ENCODE assay signal across 10 cellular contexts in the genomic region with DNA sequence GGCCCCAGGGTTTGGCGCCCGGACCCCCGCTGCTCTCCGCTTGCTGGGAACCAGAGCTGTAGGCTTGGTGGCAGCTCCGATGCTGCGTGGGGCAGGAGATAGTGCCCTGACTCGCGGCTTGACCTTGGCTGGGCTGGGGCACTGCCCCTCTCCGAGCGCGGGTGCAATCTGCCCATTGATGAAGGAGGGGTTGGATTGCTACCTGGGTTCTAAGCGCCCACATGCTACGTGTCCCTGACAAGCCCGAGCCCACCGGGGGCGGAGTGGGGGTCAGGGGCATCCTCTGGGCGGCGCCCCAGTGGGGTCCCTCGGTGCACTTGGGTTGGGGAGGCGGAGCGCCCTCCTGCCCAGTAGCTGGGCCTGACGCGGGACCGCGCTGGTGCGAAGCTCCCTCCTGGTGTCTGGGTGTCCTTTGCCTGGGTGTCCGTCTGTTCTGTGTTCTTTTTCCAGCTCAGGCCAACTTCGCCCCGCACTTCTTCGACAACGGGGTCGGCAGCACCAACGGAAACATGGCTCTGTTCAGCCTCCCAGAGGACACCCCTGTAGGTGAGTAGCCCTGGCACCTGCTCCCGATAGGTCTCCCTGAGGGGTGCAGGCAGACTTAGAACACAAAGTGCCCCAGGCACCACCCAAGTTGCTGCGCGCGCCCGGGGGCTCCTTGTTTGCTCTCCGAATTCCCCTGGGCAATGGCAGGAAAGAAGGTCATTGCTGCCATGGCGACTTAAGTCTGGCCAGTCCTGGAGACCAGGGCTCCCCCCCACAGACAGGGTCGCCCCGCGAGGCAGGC. TPM values are rescaled to one million over a fixed set of nuclear protein-coding genes. Genes with fewer than 3 reads are reported as not detected.
A peak's percentile ranks its signal among the peaks of the same experiment; 100 is the strongest.
DNase-seq lines count a peak whose midpoint lies in the region; ATAC-seq and TF ChIP-seq lines count a peak whose summit lies in the region.
"Had no signal": no experiment of that assay in that cellular context is flagged by ENCODE, and none has a peak within 500 bp of the region (broad histone marks: within the 10 kb centered on the region; RNA-seq: fewer than 3 reads in every experiment).

No MANE protein-coding gene starts in this region.

- no peak for DNase-seq in activated T-cell treated with anti-CD3 and anti-CD28 coated beads, Interleukin-2, amount 50 U/mL, for 4 hours
- DNase-seq in activated T-cell treated with anti-CD3 and anti-CD28 coated beads, Interleukin-2, amount 50 U/mL, for 48 hours, result no peak
- DNase-seq in WTC11 (ENCODE audit: low spot score), result no peak
- DNase-seq in kidney epithelial cell (ENCODE audit: low read depth), result no peak
- no peak for DNase-seq in NCI-H1436 (lab: John Stamatoyannopoulos, UW)
- DNase-seq in NK-92 (lab: John Stamatoyannopoulos, UW; ENCODE audit: unreplicated experiment), result no peak

- H3K9me3 ChIP-seq in subcutaneous abdominal adipose tissue (ENCODE audit: control insufficient read depth in 5 of 5, low read length in 5 of 5), result no peaks in the 10 kb centered on the region

- CTCF ChIA-PET in WTC11 (lab: Charles Lee), result interaction anchor here (1.5 to 3.1 kb wide), 4 partner anchors 8 to 47 kb away, joined by 5 to 19 read pairs (median 8); no protein-coding TSS in a partner anchor

- peaks cover 20% of the 10 kb centered on the region for H3K4me1 Mint-ChIP-seq in activated T-cell treated with anti-CD3 and anti-CD28 coated beads, Interleukin-2, amount 50 U/mL, for 4 hours (ENCODE audit: low read depth)
- H3K4me1 Mint-ChIP-seq in WTC11, result peaks cover 9% of the 10 kb centered on the region; the same call in 1 of the 2 replicates

- ATAC-seq in activated T-cell treated with anti-CD3 and anti-CD28 coated beads, Interleukin-2, amount 50 U/mL, for 4 hours, result peak in 1 of 2 donors; percentile 23
- no peak for ATAC-seq in WTC11
- ATAC-seq in GM21367 (IDR thresholded peaks at IDR 0.05; ENCODE audit: unreplicated experiment), result no peak

- no peak overlapping the region for H3K9ac ChIP-seq in subcutaneous abdominal adipose tissue (ENCODE audit: low read length in 5 of 5)

- no peaks in the 10 kb centered on the region for H3K36me3 Mint-ChIP-seq in activated T-cell treated with anti-CD3 and anti-CD28 coated beads, Interleukin-2, amount 50 U/mL, for 4 hours (ENCODE audit: insufficient read depth)
- H3K36me3 Mint-ChIP-seq in WTC11, result no peaks in the 10 kb centered on the region

- H3K27ac ChIP-seq in subcutaneous abdominal adipose tissue (ENCODE audit: low read depth, low read length), result no peak overlapping the region

- H3K4me3 Mint-ChIP-seq in activated T-cell treated with anti-CD3 and anti-CD28 coated beads, Interleukin-2, amount 50 U/mL, for 4 hours, result peak overlapping the region; percentile 56
- peak overlapping the region; percentile 68 for H3K4me3 Mint-ChIP-seq in WTC11

- H3K27me3 ChIP-seq in kidney epithelial cell (ENCODE audit: control insufficient read depth, insufficient read depth, low read length) (peaks cover 29% of the 10 kb centered on the region), subcutaneous abdominal adipose tissue (ENCODE audit: control insufficient read depth in 5 of 5, insufficient read depth in 4 of 5, low read length in 5 of 5) (peaks cover 26 to 54% (median 47%) of the 10 kb centered on the region in 5 donors)

- peaks cover 0 to 23% (median 12%) of the 10 kb centered on the region in 5 donors for H3K4me1 ChIP-seq in subcutaneous abdominal adipose tissue (ENCODE audit: control insufficient read depth in 5 of 5, insufficient read depth in 5 of 5, low read length in 5 of 5)

- no peak for TF ChIP-seq CTCF in WTC11 (IDR thresholded peaks at IDR 0.05)
- TF ChIP-seq CTCF in kidney epithelial cell (IDR thresholded peaks at IDR 0.05; ENCODE audit: insufficient read depth, low read length, poor library complexity, severe bottlenecking), result no peak

- peaks cover 34% of the 10 kb centered on the region for H3K27me3 Mint-ChIP-seq in activated T-cell treated with anti-CD3 and anti-CD28 coated beads, Interleukin-2, amount 50 U/mL, for 4 hours (ENCODE audit: low read depth)
- H3K27me3 Mint-ChIP-seq in WTC11 (ENCODE audit: low read depth), result peaks cover 57% of the 10 kb centered on the region

- H3K36me3 ChIP-seq in kidney epithelial cell (ENCODE audit: control insufficient read depth, insufficient read depth, low read length), result no peaks in the 10 kb centered on the region
- no peaks in the 10 kb centered on the region for H3K36me3 ChIP-seq in subcutaneous abdominal adipose tissue (ENCODE audit: control insufficient read depth in 5 of 5, insufficient read depth in 5 of 5, low read length in 5 of 5)

- H3K9me3 Mint-ChIP-seq in activated T-cell treated with anti-CD3 and anti-CD28 coated beads, Interleukin-2, amount 50 U/mL, for 4 hours, result no peaks in the 10 kb centered on the region
- H3K9me3 Mint-ChIP-seq in WTC11, result no peaks in the 10 kb centered on the region

- POLR2A ChIA-PET in WTC11 (lab: Charles Lee), result no interaction called here

- peak overlapping the region; percentile 30 for H3K4me3 ChIP-seq in kidney epithelial cell (ENCODE audit: low read depth, low read length)
- peak overlapping the region in 3 of 5 donors; percentile 42 to 60 (median 48) for H3K4me3 ChIP-seq in subcutaneous abdominal adipose tissue (ENCODE audit: low read depth in 1 of 5, low read length in 5 of 5)

- no peak overlapping the region for H3K27ac Mint-ChIP-seq in WTC11

TF ChIP-seq in WTC11, 78 proteins besides CTCF, POLR2A, EP300 and RAD21:
- no peak for TF ChIP-seq NR3C1 (CRISPR knock-in tag; conservative IDR thresholded peaks at IDR 0.05; ENCODE audit: low read depth)
- 0 out of 2 replicates have a peak, but pooled peaks have one; percentile 11 for TF ChIP-seq PRDM15 (CRISPR knock-in tag; IDR thresholded peaks at IDR 0.05)
- TF ChIP-seq MXD4 (CRISPR knock-in tag; IDR thresholded peaks at IDR 0.05; ENCODE audit: borderline replicate concordance), result no peak
TF ChIP-seq in WTC11: peak in this region for 1.

RNA-seq across cellular contexts. Expression of gene CDHR1, which starts 0.9 kb away (rescaled TPM):
- total RNA-seq in activated T-cell treated with anti-CD3 and anti-CD28 coated beads, Interleukin-2, amount 50 U/mL, for 4 hours, result 1 to 10 TPM in 1 of 3 donors, under 1 TPM in 2; 0.22 to 1.3 (median 0.28) TPM
- total RNA-seq in WTC11 (2021) (5.0 to 7.2 TPM (median 6.4 TPM) in 3 replicates), kidney epithelial cell (4.3 and 4.6 TPM in 2 replicates)
- total RNA-seq: LHCN-M2 had no signal

RNA-seq across cellular contexts. Expression of gene GPR15LG, which starts 21.6 kb away (rescaled TPM):
- total RNA-seq in activated T-cell treated with anti-CD3 and anti-CD28 coated beads, Interleukin-2, amount 50 U/mL, for 4 hours, result not detected
- total RNA-seq in WTC11 (2021), result not detected in 3 replicates
- not detected in 2 replicates for total RNA-seq in kidney epithelial cell
- total RNA-seq: LHCN-M2, myocyte had no signal

RNA-seq across cellular contexts. Expression of gene LRIT2, which starts 30.1 kb away (rescaled TPM):
- total RNA-seq in activated T-cell treated with anti-CD3 and anti-CD28 coated beads, Interleukin-2, amount 50 U/mL, for 4 hours, result not detected
- not detected in 3 replicates for total RNA-seq in WTC11 (2021)
- total RNA-seq in kidney epithelial cell, result not detected in 2 replicates
- total RNA-seq: LHCN-M2, myocyte had no signal

RNA-seq across cellular contexts. Expression of gene LRIT1, which starts 46.1 kb away (rescaled TPM):
- not detected for total RNA-seq in activated T-cell treated with anti-CD3 and anti-CD28 coated beads, Interleukin-2, amount 50 U/mL, for 4 hours
- total RNA-seq in WTC11 (2021), result not detected in 3 replicates
- not detected in 2 replicates for total RNA-seq in kidney epithelial cell
- total RNA-seq: LHCN-M2 had no signal

RNA-seq across cellular contexts. Expression of gene RGR, which starts 49.6 kb away (rescaled TPM):
- total RNA-seq in activated T-cell treated with anti-CD3 and anti-CD28 coated beads, Interleukin-2, amount 50 U/mL, for 4 hours, result not detected
- not detected in 3 replicates for total RNA-seq in WTC11 (2021)
- not detected in 2 replicates for total RNA-seq in kidney epithelial cell
- total RNA-seq: LHCN-M2 had no signal
